Comparison of ENCODE assay signal across 8 cellular contexts in genomic region chr9:127943746-127944145, GRCh38. TPM values are rescaled to one million over a fixed set of nuclear protein-coding genes. Genes with fewer than 3 reads are reported as not detected.
DNase-seq lines count a peak whose midpoint lies in the region; ATAC-seq and TF ChIP-seq lines count a peak whose summit lies in the region.

No MANE protein-coding gene starts in this region.

- H3K79me2 ChIP-seq in osteoblast (ENCODE audit: insufficient read depth, low read length) = peaks cover 25% of the 10 kb centered on the region

- intact Hi-C loops in tibial artery (cut with DNase I; ENCODE audit: low total_unique reads) = loop anchor here (2.0 to 5.0 kb wide), 3 partner anchors 34 to 174 kb away; no protein-coding TSS in a partner anchor

- ATAC-seq in GM18502 (IDR thresholded peaks at IDR 0.05; ENCODE audit: poor library complexity, unreplicated experiment) = peak; percentile 55

- no peak overlapping the region for H3K4me3 ChIP-seq in osteoblast (ENCODE audit: insufficient read depth, low read length)
- H3K4me3 ChIP-seq in tibial artery = no peak overlapping the region

- no peaks in the 10 kb centered on the region for H3K27me3 ChIP-seq in osteoblast (ENCODE audit: insufficient read depth, low read length)
- no peaks in the 10 kb centered on the region for H3K27me3 ChIP-seq in tibial artery

- H2AFZ ChIP-seq in osteoblast (ENCODE audit: low read length) = no peak overlapping the region

- TF ChIP-seq CTCF in 22Rv1 (IDR thresholded peaks at IDR 0.05) (peak; percentile 84), LNCAP (IDR thresholded peaks at IDR 0.05) (peak; percentile 92), osteoblast (IDR thresholded peaks at IDR 0.05; ENCODE audit: extremely low read depth, low read depth, low read length) (peak; percentile 86), tibial artery (IDR thresholded peaks at IDR 0.05) (peak; percentile 94)

- peaks cover 25% of the 10 kb centered on the region for H3K36me3 ChIP-seq in osteoblast (ENCODE audit: insufficient read depth, low read length)
- peaks cover 9 to 62% (median 14%) of the 10 kb centered on the region in 3 donors for H3K36me3 ChIP-seq in tibial artery

- H3K9me3 ChIP-seq in osteoblast (ENCODE audit: low read depth, low read length) (no peaks in the 10 kb centered on the region), tibial artery (no peaks in the 10 kb centered on the region)

- DNase-seq in SHP77 treated with DMSO at 0.1 percent for 48 hours (lab: John Stamatoyannopoulos, UW) (peak; percentile 66), activated gamma-delta T cell treated with Interleukin-2 at 50 U/mL for 16 hours (peak; percentile 70), foreskin melanocyte (peak; percentile 56), osteoblast (ENCODE audit: insufficient read length, low spot score, missing footprints) (peak; percentile 98), tibial artery (peak; percentile 90)

- H4K20me1 ChIP-seq in osteoblast (ENCODE audit: insufficient read depth, low read length) = peaks cover 19% of the 10 kb centered on the region

- peaks cover 3% of the 10 kb centered on the region for H3K4me1 ChIP-seq in osteoblast (ENCODE audit: insufficient read depth, low read length)
- peaks cover 0 to 18% (median under 1%) of the 10 kb centered on the region in 4 donors for H3K4me1 ChIP-seq in tibial artery

- no peak overlapping the region for H3K4me2 ChIP-seq in osteoblast (ENCODE audit: insufficient read depth, low read length)

- H3K27ac ChIP-seq in 22Rv1 (no peak overlapping the region), osteoblast (ENCODE audit: low read depth, low read length) (no peak overlapping the region), tibial artery (no peak overlapping the region)

RNA-seq across cellular contexts. Expression of gene DPM2, which starts 6.1 kb away (rescaled TPM):
- total RNA-seq in osteoblast = 10.1 and 11.5 TPM in 2 replicates

RNA-seq across cellular contexts. Expression of gene PIP5KL1, which starts 13.2 kb away (rescaled TPM):
- total RNA-seq in osteoblast = 2.2 and 3.5 TPM in 2 replicates

RNA-seq across cellular contexts. Expression of gene ST6GALNAC4, which starts 26.9 kb away (rescaled TPM):
- total RNA-seq in osteoblast = 29.5 and 33.7 TPM in 2 replicates

RNA-seq across cellular contexts. Expression of gene EEIG1, which starts 37.0 kb away (rescaled TPM):
- total RNA-seq in osteoblast = 18.0 and 20.6 TPM in 2 replicates

RNA-seq across cellular contexts. Expression of gene ST6GALNAC6, which starts 44.3 kb away (rescaled TPM):
- total RNA-seq in osteoblast = 52.7 and 53.2 TPM in 2 replicates
